ENCODE assay signal across 22 cellular contexts in genomic region chr5:62569466-62569865, GRCh38. TPM values are rescaled to one million over a fixed set of nuclear protein-coding genes. Genes with fewer than 3 reads are reported as not detected.
DNase-seq lines count a peak whose midpoint lies in the region; ATAC-seq and TF ChIP-seq lines count a peak whose summit lies in the region.
"Had no signal": no experiment of that assay in that cellular context is flagged by ENCODE, and none has a peak within 500 bp of the region (broad histone marks: within the 10 kb centered on the region; RNA-seq: fewer than 3 reads in every experiment).

No MANE protein-coding gene starts in this region.

- H3K4me3 ChIP-seq in mammary epithelial cell (replicated peaks in 1 of 3; ENCODE audit: insufficient read depth in 1 of 3, low read depth in 2 of 3, low read length in 3 of 3): no peak overlapping the region
- H3K4me3 ChIP-seq in fibroblast of pulmonary artery (replicated peaks; ENCODE audit: low read depth, low read length): no peak overlapping the region
- H3K4me3 ChIP-seq: SK-N-MC, smooth muscle cell, stomach had no signal

- peak; percentile 84 for ATAC-seq in activated T-helper 17 cell treated with anti-CD3 and anti-CD28 coated beads, Interleukin-2, amount 50 U/mL, for 72 hours (replicated peaks)
- peak; percentile 83 for ATAC-seq in stimulated activated naive CD8-positive, alpha-beta T cell treated with anti-CD3 and anti-CD28 coated beads, Interleukin-15, amount 100 ng/mL, for 72 hours
- no peak for ATAC-seq in HG03196 (IDR thresholded peaks at IDR 0.05; ENCODE audit: unreplicated experiment)

- dilution Hi-C loops in mammary epithelial cell (cut with HindIII; ENCODE audit: low sequenced_read_pairs): no loop called here

- H3K4me2 ChIP-seq in mammary epithelial cell (ENCODE audit: insufficient read depth, low read depth, low read length): no peak overlapping the region
- H3K4me2 ChIP-seq: smooth muscle cell had no signal

- H3K36me3 Mint-ChIP-seq in MCF 10A (ENCODE audit: insufficient read depth, unreplicated experiment): peaks cover 10% of the 10 kb centered on the region
- peaks cover 53% of the 10 kb centered on the region for H3K36me3 Mint-ChIP-seq in activated T-helper 17 cell treated with anti-CD3 and anti-CD28 coated beads, Interleukin-2, amount 50 U/mL, for 72 hours (ENCODE audit: low read depth)

- no peak overlapping the region for H3K27ac ChIP-seq in mammary epithelial cell (ENCODE audit: insufficient read depth, low read depth, low read length)
- H3K27ac ChIP-seq: SK-N-MC, stomach, VCaP had no signal

- H3K4me3 Mint-ChIP-seq in MCF 10A (ENCODE audit: unreplicated experiment): no peak overlapping the region
- H3K4me3 Mint-ChIP-seq in activated T-helper 17 cell treated with anti-CD3 and anti-CD28 coated beads, Interleukin-2, amount 50 U/mL, for 72 hours: no peak overlapping the region
- H3K4me3 Mint-ChIP-seq in stimulated activated naive CD8-positive, alpha-beta T cell treated with anti-CD3 and anti-CD28 coated beads, Interleukin-15, amount 100 ng/mL, for 72 hours: peak overlapping the region in 1 of 2 donors; percentile 9
- H3K4me3 Mint-ChIP-seq: type B pancreatic cell had no signal

- H3K9me3 Mint-ChIP-seq in MCF 10A (ENCODE audit: unreplicated experiment): peaks cover 7% of the 10 kb centered on the region
- H3K9me3 Mint-ChIP-seq in activated T-helper 17 cell treated with anti-CD3 and anti-CD28 coated beads, Interleukin-2, amount 50 U/mL, for 72 hours: peaks cover 9% of the 10 kb centered on the region
- H3K9me3 Mint-ChIP-seq in stimulated activated naive CD8-positive, alpha-beta T cell treated with anti-CD3 and anti-CD28 coated beads, Interleukin-15, amount 100 ng/mL, for 72 hours: peaks cover 14 to 23% of the 10 kb centered on the region in 2 donors
- H3K9me3 Mint-ChIP-seq: type B pancreatic cell had no signal

- H3K9me3 ChIP-seq in mammary epithelial cell (replicated peaks; ENCODE audit: insufficient read depth, low read length): no peaks in the 10 kb centered on the region

- H3K36me3 ChIP-seq in mammary epithelial cell (ENCODE audit: insufficient read depth, low read length): peaks cover 2% of the 10 kb centered on the region

- TF ChIP-seq CTCF in MCF 10A (IDR thresholded peaks at IDR 0.05; ENCODE audit: unreplicated experiment) (no peak), mammary epithelial cell (conservative IDR thresholded peaks at IDR 0.05 in 1 of 2, IDR thresholded peaks at IDR 0.05 in 1 of 2; ENCODE audit: extremely low read depth in 1 of 2, insufficient read depth in 1 of 2, low read depth in 1 of 2, low read length in 2 of 2) (no peak), fibroblast of pulmonary artery (IDR thresholded peaks at IDR 0.05; ENCODE audit: low read length, missing control alignments) (no peak)

- no peak overlapping the region for H3K9ac ChIP-seq in mammary epithelial cell (ENCODE audit: insufficient read depth, low read length)

- no TSS peak for BruUV-seq in MCF 10A (replicated peaks; lab: Mats Ljungman, UMichigan)
- no TSS peak for BruUV-seq in mammary epithelial cell (replicated peaks; lab: Mats Ljungman, UMichigan)

- CTCF ChIA-PET in MCF 10A (lab: Yijun Ruan, JAX) (no interaction called here), mammary epithelial cell (lab: Charles Lee; ENCODE audit: low non-redundant PET) (no interaction called here)

- H3K79me2 ChIP-seq in mammary epithelial cell (ENCODE audit: insufficient read depth, low read length): no peaks in the 10 kb centered on the region

- H3K27ac Mint-ChIP-seq in MCF 10A (ENCODE audit: low read depth, unreplicated experiment): no peak overlapping the region
- H3K27ac Mint-ChIP-seq in activated T-helper 17 cell treated with anti-CD3 and anti-CD28 coated beads, Interleukin-2, amount 50 U/mL, for 72 hours: peak overlapping the region; percentile 41
- no peak overlapping the region for H3K27ac Mint-ChIP-seq in stimulated activated naive CD8-positive, alpha-beta T cell treated with anti-CD3 and anti-CD28 coated beads, Interleukin-15, amount 100 ng/mL, for 72 hours
- H3K27ac Mint-ChIP-seq: type B pancreatic cell had no signal

- no peaks in the 10 kb centered on the region for H3K27me3 Mint-ChIP-seq in MCF 10A (ENCODE audit: insufficient read depth, unreplicated experiment)
- no peaks in the 10 kb centered on the region for H3K27me3 Mint-ChIP-seq in activated T-helper 17 cell treated with anti-CD3 and anti-CD28 coated beads, Interleukin-2, amount 50 U/mL, for 72 hours
- no peaks in the 10 kb centered on the region for H3K27me3 Mint-ChIP-seq in stimulated activated naive CD8-positive, alpha-beta T cell treated with anti-CD3 and anti-CD28 coated beads, Interleukin-15, amount 100 ng/mL, for 72 hours
- H3K27me3 Mint-ChIP-seq: type B pancreatic cell had no signal

- H4K20me1 ChIP-seq in mammary epithelial cell (ENCODE audit: insufficient read depth, low read length): no peaks in the 10 kb centered on the region

- no peaks in the 10 kb centered on the region for H3K4me1 ChIP-seq in mammary epithelial cell (ENCODE audit: insufficient read depth, low read length)
- H3K4me1 ChIP-seq: stomach had no signal

- intact Hi-C loops in MCF 10A (cut with micrococcal nuclease): no loop called here
- intact Hi-C loops in mammary epithelial cell (cut with micrococcal nuclease): no loop called here

- H2AFZ ChIP-seq in mammary epithelial cell (ENCODE audit: low read depth, low read length): no peak overlapping the region

- POLR2A ChIA-PET in MCF 10A (lab: Yijun Ruan, JAX): no interaction called here

- H3K27me3 ChIP-seq in mammary epithelial cell (ENCODE audit: insufficient read depth, low read length): no peaks in the 10 kb centered on the region
- H3K27me3 ChIP-seq: stomach had no signal

- 20% methylated on average over 1 of the region's 1 CpG for WGBS in mammary epithelial cell (ENCODE audit: low coverage, missing lambda C conversion rate)

- DNase-seq in MCF 10A (ENCODE audit: unreplicated experiment): peak; percentile 3
- no peak for DNase-seq in mammary epithelial cell
- DNase-seq in fibroblast of pulmonary artery (ENCODE audit: low read depth): peak; percentile 59
- DNase-seq in stimulated activated naive CD8-positive, alpha-beta T cell treated with anti-CD3 and anti-CD28 coated beads, Interleukin-15, amount 100 ng/mL, for 72 hours: no peak
- DNase-seq in cerebellar nuclear complex (lab: John Stamatoyannopoulos, UW): no peak
- no peak for DNase-seq in iPS-NIHi7 (ENCODE audit: extremely low spot score)
- DNase-seq: activated CD8-positive, alpha-beta memory T cell treated with anti-CD3 and anti-CD28 coated beads for 24 hours; activated effector memory CD4-positive, alpha-beta T cell treated with Interleukin-2 at 50 U/mL for 16 hours; anterior cingulate cortex; DMS153; effector CD8-positive, alpha-beta T cell; GDM1; head of caudate nucleus; NCI-H510A; stimulated activated CD4-positive, alpha-beta T cell treated with anti-CD3 and anti-CD28 coated beads, Interleukin-2, amount 100 ng/mL, for 48 hours; stomach had no signal

- no peaks in the 10 kb centered on the region for H3K4me1 Mint-ChIP-seq in MCF 10A (ENCODE audit: insufficient read depth, unreplicated experiment)
- H3K4me1 Mint-ChIP-seq in activated T-helper 17 cell treated with anti-CD3 and anti-CD28 coated beads, Interleukin-2, amount 50 U/mL, for 72 hours: peaks cover 10% of the 10 kb centered on the region
- peaks cover 22% of the 10 kb centered on the region for H3K4me1 Mint-ChIP-seq in stimulated activated naive CD8-positive, alpha-beta T cell treated with anti-CD3 and anti-CD28 coated beads, Interleukin-15, amount 100 ng/mL, for 72 hours

- in situ Hi-C loops in mammary epithelial cell (cut with MboI; ENCODE audit: low sequenced_read_pairs in 2 of 2): no loop called here

RNA-seq across cellular contexts. Expression of gene LRRC70, which starts 9.2 kb away (rescaled TPM):
- total RNA-seq in MCF 10A (2022) (0.54 and 0.61 TPM in 2 replicates), mammary epithelial cell (1 to 10 TPM in 1 of 2 donors, under 1 TPM in 1; 0.38 to 1.2 TPM)
- polyA plus RNA-seq in mammary epithelial cell: 0.12 TPM
- polyA minus RNA-seq in mammary epithelial cell: not detected
- 1 to 10 TPM; 1.1 to 2.5 TPM for total RNA-seq in activated T-helper 17 cell treated with anti-CD3 and anti-CD28 coated beads, Interleukin-2, amount 50 U/mL, for 72 hours

Comparison
In these comparisons a context has a peak if more than half of its experiments do, and no peak if none do; other contexts are left out.
1. DNase-seq: peak in MCF 10A (single experiment) and fibroblast of pulmonary artery (single experiment); none in mammary epithelial cell (single experiment), stimulated activated naive CD8-positive, alpha-beta T cell treated with anti-CD3 and anti-CD28 coated beads, Interleukin-15, amount 100 ng/mL, for 72 hours (0 of 2), cerebellar nuclear complex (0 of 2) and iPS-NIHi7 (single experiment).